8 cellular contexts compared by ENCODE assay signal in genomic region chr1:186420923-186421322, GRCh38.
DNase-seq lines count a peak whose midpoint lies in the region; ATAC-seq and TF ChIP-seq lines count a peak whose summit lies in the region.

No MANE protein-coding gene starts in this region.

- DNase-seq in AG20443 (ENCODE audit: low spot score): peak; percentile 23
- DNase-seq in cerebellar cortex (ENCODE audit: low spot score): no peak
- DNase-seq in globus pallidus (ENCODE audit: low spot score): no peak
- DNase-seq in stimulated activated CD4-positive, alpha-beta T cell treated with anti-CD3 and anti-CD28 coated beads, Interleukin-4, amount 100 ng/mL, for 24 hours: no peak
- DNase-seq in NCI-H2227 treated with DMSO at 0.1 percent for 48 hours (lab: John Stamatoyannopoulos, UW): no peak

- ATAC-seq in GM19035 (IDR thresholded peaks at IDR 0.05; ENCODE audit: unreplicated experiment): peak; percentile 92
- ATAC-seq in HG02970 (IDR thresholded peaks at IDR 0.05; ENCODE audit: low FRiP score, unreplicated experiment): peak; percentile 81
- ATAC-seq in SK-N-SH treated with all-trans-retinoic acid at 6 μM for 48 hours: peak; percentile 49; the same call in 1 of the 3 replicates

TF ChIP-seq in SK-N-SH treated with all-trans-retinoic acid at 6 μM for 48 hours, 23 proteins besides CTCF, POLR2A, EP300 and RAD21:
- TF ChIP-seq CREB5 (CRISPR knock-in tag; IDR thresholded peaks at IDR 0.05; ENCODE audit: low read depth): no peak
- no peak for TF ChIP-seq ISL1 (CRISPR knock-in tag; IDR thresholded peaks at IDR 0.05)
- peak; percentile 57; the same call in 1 of the 2 replicates for TF ChIP-seq ZFP30 (CRISPR knock-in tag; IDR thresholded peaks at IDR 0.05)
